In the genomic region with DNA sequence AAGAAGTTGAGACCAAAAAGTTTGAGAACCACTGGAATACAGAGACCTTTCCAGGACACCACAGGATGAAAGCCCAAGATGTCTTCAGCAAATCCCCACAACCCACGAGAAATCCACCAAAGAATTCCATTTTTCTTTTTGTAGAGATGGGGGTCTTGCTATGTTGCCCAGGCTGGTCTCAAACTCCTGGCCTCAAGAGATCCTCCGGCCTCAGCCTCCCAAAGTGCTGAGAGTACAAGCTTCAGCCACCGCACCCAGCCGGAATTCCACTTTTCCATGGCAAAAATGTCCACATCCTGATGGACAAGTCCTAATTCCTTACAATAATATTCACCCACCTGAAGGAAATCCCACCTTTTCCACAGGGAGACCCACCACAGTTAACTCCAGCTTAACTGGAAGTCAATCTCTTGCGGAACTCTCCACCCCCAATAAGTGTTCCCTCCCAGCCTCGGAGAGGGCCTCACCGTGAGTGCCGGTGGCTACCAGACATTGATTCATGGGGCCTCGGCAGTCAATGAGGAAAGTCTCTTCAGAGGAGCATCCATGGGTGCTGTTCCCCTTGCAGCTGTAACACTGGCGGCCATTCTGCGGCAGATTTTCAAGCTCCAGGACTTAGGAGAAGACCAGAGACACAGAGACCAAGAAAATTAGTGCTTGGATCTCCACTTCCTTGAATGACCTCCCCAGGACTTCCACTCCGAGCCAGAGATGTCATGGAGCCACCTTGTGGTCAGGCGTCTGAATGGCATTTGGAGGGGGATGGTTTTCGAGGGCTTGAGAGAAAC, we compare ENCODE assay signal across 8 cellular contexts. TPM values are rescaled to one million over a fixed set of nuclear protein-coding genes. Genes with fewer than 3 reads are reported as not detected.
DNase-seq lines count a peak whose midpoint lies in the region; ATAC-seq, FAIRE-seq and TF ChIP-seq lines count a peak whose summit lies in the region.

No MANE protein-coding gene starts in this region.

- H3K4me3 ChIP-seq in CD4-positive, CD25-positive, alpha-beta regulatory T cell (ENCODE audit: low read depth, low read length) = no peak overlapping the region
- peak overlapping the region; percentile 9 to 52 (median 24) for H3K4me3 ChIP-seq in pancreas

- H3K9me3 ChIP-seq in CD4-positive, CD25-positive, alpha-beta regulatory T cell (ENCODE audit: control insufficient read depth in 2 of 2, low read length in 2 of 2) = no peaks in the 10 kb centered on the region
- H3K9me3 ChIP-seq in pancreas = no peaks in the 10 kb centered on the region

- intact Hi-C loops in pancreas (cut with DNase I) = loop anchor here in 1 of 3 donors (5.0 to 10.0 kb wide), 2 partner anchors 110 to 207 kb away; no protein-coding TSS in a partner anchor

- TF ChIP-seq CTCF in glutamatergic neuron (IDR thresholded peaks at IDR 0.05; ENCODE audit: partially characterized antibody, unreplicated experiment) = peak; percentile 84
- peak; percentile 62 to 71 (median 64) for TF ChIP-seq CTCF in pancreas (IDR thresholded peaks at IDR 0.05)

- no peak for ATAC-seq in CD4-positive, CD25-positive, alpha-beta regulatory T cell (ENCODE audit: low read depth in 2 of 2)
- ATAC-seq in pancreas (peak; percentile 91 to 98 (median 97)), HG03095 (IDR thresholded peaks at IDR 0.05; ENCODE audit: unreplicated experiment) (no peak), GM21360 (IDR thresholded peaks at IDR 0.05; ENCODE audit: unreplicated experiment) (no peak)

- H3K9me3 Mint-ChIP-seq in CD4-positive, CD25-positive, alpha-beta regulatory T cell = peaks cover 0 to 4% (median 0%) of the 10 kb centered on the region in 7 donors
- H3K9me3 Mint-ChIP-seq in activated naive CD4-positive, alpha-beta T cell treated with anti-CD3 and anti-CD28 coated beads, Interleukin-2, amount 10 ng/mL, durations not matched to agents 7 days and 5 days = no peaks in the 10 kb centered on the region
- peaks cover 3% of the 10 kb centered on the region for H3K9me3 Mint-ChIP-seq in glutamatergic neuron (ENCODE audit: unreplicated experiment)

- no peaks in the 10 kb centered on the region for H3K4me1 ChIP-seq in CD4-positive, CD25-positive, alpha-beta regulatory T cell (ENCODE audit: control insufficient read depth, insufficient read depth, low read length, poor library complexity, severe bottlenecking)
- H3K4me1 ChIP-seq in pancreas = peaks cover 0 to 7% (median 6%) of the 10 kb centered on the region in 3 donors

- no peaks in the 10 kb centered on the region for H3K4me1 Mint-ChIP-seq in CD4-positive, CD25-positive, alpha-beta regulatory T cell
- H3K4me1 Mint-ChIP-seq in activated naive CD4-positive, alpha-beta T cell treated with anti-CD3 and anti-CD28 coated beads, Interleukin-2, amount 10 ng/mL, durations not matched to agents 7 days and 5 days = peaks cover 3% of the 10 kb centered on the region
- H3K4me1 Mint-ChIP-seq in glutamatergic neuron (ENCODE audit: low read depth, unreplicated experiment) = no peaks in the 10 kb centered on the region

- H3K27me3 Mint-ChIP-seq in CD4-positive, CD25-positive, alpha-beta regulatory T cell = no peaks in the 10 kb centered on the region
- peaks cover 3% of the 10 kb centered on the region for H3K27me3 Mint-ChIP-seq in activated naive CD4-positive, alpha-beta T cell treated with anti-CD3 and anti-CD28 coated beads, Interleukin-2, amount 10 ng/mL, durations not matched to agents 7 days and 5 days
- peaks cover 4% of the 10 kb centered on the region for H3K27me3 Mint-ChIP-seq in glutamatergic neuron (ENCODE audit: unreplicated experiment)

- DNase-seq in CD4-positive, CD25-positive, alpha-beta regulatory T cell = peak in 2 of 3 donors; percentile 12 to 72
- DNase-seq in H4 (ENCODE audit: low spot score) (peak; percentile 66), NOMO-1 (lab: John Stamatoyannopoulos, UW; ENCODE audit: unreplicated experiment in 2 of 2) (peak; percentile 36 to 39), glutamatergic neuron (peak; percentile 73), pancreas (peak; percentile 56 to 78 (median 70))
- peak; percentile 66 for DNase-seq in activated naive CD4-positive, alpha-beta T cell treated with anti-CD3 and anti-CD28 coated beads, Interleukin-2, amount 10 ng/mL, durations not matched to agents 7 days and 5 days

- FAIRE-seq in pancreas (lab: Jason Lieb, UNC) = no peak

- H3K27ac ChIP-seq in CD4-positive, CD25-positive, alpha-beta regulatory T cell (ENCODE audit: insufficient read depth, low read length, poor library complexity, severe bottlenecking) = no peak overlapping the region
- peak overlapping the region; percentile 6 to 55 (median 34) for H3K27ac ChIP-seq in pancreas

- no peaks in the 10 kb centered on the region for H3K36me3 ChIP-seq in CD4-positive, CD25-positive, alpha-beta regulatory T cell (ENCODE audit: control insufficient read depth, insufficient read depth, low read length)
- H3K36me3 ChIP-seq in pancreas = no peaks in the 10 kb centered on the region

- peak overlapping the region in 1 of 3 donors; percentile 32 for H3K27ac Mint-ChIP-seq in CD4-positive, CD25-positive, alpha-beta regulatory T cell
- H3K27ac Mint-ChIP-seq in activated naive CD4-positive, alpha-beta T cell treated with anti-CD3 and anti-CD28 coated beads, Interleukin-2, amount 10 ng/mL, durations not matched to agents 7 days and 5 days = no peak overlapping the region
- H3K27ac Mint-ChIP-seq in glutamatergic neuron (ENCODE audit: unreplicated experiment) = no peak overlapping the region

- 28 to 34% methylated on average over 14 of the region's 14 CpGs for WGBS in pancreas, 2 donors

- no peaks in the 10 kb centered on the region for H3K27me3 ChIP-seq in CD4-positive, CD25-positive, alpha-beta regulatory T cell (ENCODE audit: control insufficient read depth, insufficient read depth, low read length)
- no peaks in the 10 kb centered on the region for H3K27me3 ChIP-seq in pancreas

- CTCF ChIA-PET in activated naive CD4-positive, alpha-beta T cell treated with anti-CD3 and anti-CD28 coated beads, Interleukin-2, amount 10 ng/mL, durations not matched to agents 7 days and 5 days (lab: Charles Lee) = interaction anchor here (1.4 to 2.0 kb wide), 3 partner anchors 97 to 205 kb away, joined by 3 to 6 read pairs (median 6); no protein-coding TSS in a partner anchor

- H3K4me3 Mint-ChIP-seq in CD4-positive, CD25-positive, alpha-beta regulatory T cell = no peak overlapping the region
- H3K4me3 Mint-ChIP-seq in activated naive CD4-positive, alpha-beta T cell treated with anti-CD3 and anti-CD28 coated beads, Interleukin-2, amount 10 ng/mL, durations not matched to agents 7 days and 5 days = no peak overlapping the region
- no peak overlapping the region for H3K4me3 Mint-ChIP-seq in glutamatergic neuron (ENCODE audit: unreplicated experiment)

- peaks cover 8% of the 10 kb centered on the region for H3K36me3 Mint-ChIP-seq in CD4-positive, CD25-positive, alpha-beta regulatory T cell
- H3K36me3 Mint-ChIP-seq in activated naive CD4-positive, alpha-beta T cell treated with anti-CD3 and anti-CD28 coated beads, Interleukin-2, amount 10 ng/mL, durations not matched to agents 7 days and 5 days = peaks cover 23% of the 10 kb centered on the region
- H3K36me3 Mint-ChIP-seq in glutamatergic neuron (ENCODE audit: unreplicated experiment) = no peaks in the 10 kb centered on the region

RNA-seq across cellular contexts. Expression of a gene that starts 12.3 kb away (rescaled TPM):
- 0.30 TPM for total RNA-seq in CD4-positive, CD25-positive, alpha-beta regulatory T cell
- not detected for polyA plus RNA-seq in CD4-positive, CD25-positive, alpha-beta regulatory T cell
- 2.2 and 5.4 TPM in 2 replicates for total RNA-seq in H4 (2014; rRNA removed; shearing (Covaris generic))
- 52.4 TPM for total RNA-seq in glutamatergic neuron (ENCODE audit: unreplicated experiment)
- total RNA-seq in pancreas = 10 to 100 TPM in 2 of 6 donors, 1 to 10 TPM in 4; 5.9 to 11.3 (median 7.5) TPM
- 10 to 100 TPM in 1 of 2 donors, 1 to 10 TPM in 1; 9.8 to 10.5 TPM for polyA plus RNA-seq in pancreas

RNA-seq across cellular contexts. Expression of a gene that starts 18.0 kb away (rescaled TPM):
- total RNA-seq in CD4-positive, CD25-positive, alpha-beta regulatory T cell = 5.9 TPM
- 1 to 10 TPM in 1 of 4 donors, under 1 TPM in 2, not detected in 1; 0.58 to 2.6 (median 0.59) TPM for polyA plus RNA-seq in CD4-positive, CD25-positive, alpha-beta regulatory T cell
- 41.3 and 53.7 TPM in 2 replicates for total RNA-seq in H4 (2014; rRNA removed; shearing (Covaris generic))
- total RNA-seq in glutamatergic neuron (ENCODE audit: unreplicated experiment) (2.9 TPM), pancreas (10 to 100 TPM in 2 of 6 donors, 1 to 10 TPM in 4; 1.6 to 24.5 (median 3.1) TPM)
- 1 to 10 TPM; 4.4 to 5.1 TPM for polyA plus RNA-seq in pancreas

RNA-seq across cellular contexts. Expression of a gene that starts 32.5 kb away (rescaled TPM):
- 26.6 TPM for total RNA-seq in CD4-positive, CD25-positive, alpha-beta regulatory T cell
- polyA plus RNA-seq in CD4-positive, CD25-positive, alpha-beta regulatory T cell = 10 to 100 TPM; 12.6 to 14.6 (median 13.7) TPM
- 20.4 and 34.2 TPM in 2 replicates for total RNA-seq in H4 (2014; rRNA removed; shearing (Covaris generic))
- 139 TPM for total RNA-seq in glutamatergic neuron (ENCODE audit: unreplicated experiment)
- total RNA-seq in pancreas = 10 to 100 TPM; 12.0 to 23.7 (median 17.4) TPM
- 10 to 100 TPM; 35.9 to 55.0 TPM for polyA plus RNA-seq in pancreas

RNA-seq across cellular contexts. Expression of a gene that starts 40.1 kb away (rescaled TPM):
- total RNA-seq in CD4-positive, CD25-positive, alpha-beta regulatory T cell = 0.64 TPM
- polyA plus RNA-seq in CD4-positive, CD25-positive, alpha-beta regulatory T cell = 1 to 10 TPM in 1 of 4 donors, under 1 TPM in 3; 0.42 to 1.1 (median 0.63) TPM
- not detected in 2 replicates for total RNA-seq in H4 (2014; rRNA removed; shearing (Covaris generic))
- total RNA-seq in glutamatergic neuron (ENCODE audit: unreplicated experiment) (0.51 TPM), pancreas (under 1 TPM in 4 of 6 donors, not detected in 2; 0.06 to 0.28 (median 0.22) TPM)
- 1 to 10 TPM in 1 of 2 donors, under 1 TPM in 1; 0.87 to 1.3 TPM for polyA plus RNA-seq in pancreas

RNA-seq across cellular contexts. Expression of a gene that starts 55.6 kb away (rescaled TPM):
- 8.7 TPM for total RNA-seq in CD4-positive, CD25-positive, alpha-beta regulatory T cell
- polyA plus RNA-seq in CD4-positive, CD25-positive, alpha-beta regulatory T cell = 10 to 100 TPM in 2 of 4 donors, 1 to 10 TPM in 2; 5.5 to 11.0 (median 9.9) TPM
- 12.5 and 17.7 TPM in 2 replicates for total RNA-seq in H4 (2014; rRNA removed; shearing (Covaris generic))
- 15.0 TPM for total RNA-seq in glutamatergic neuron (ENCODE audit: unreplicated experiment)
- 1 to 10 TPM; 5.2 to 8.6 (median 6.2) TPM for total RNA-seq in pancreas
- polyA plus RNA-seq in pancreas = 1 to 10 TPM; 7.5 to 8.4 TPM

Comparison
In these comparisons a context has a peak if more than half of its experiments do, and no peak if none do; other contexts are left out.
1. ATAC-seq: peak in pancreas (4 of 4); none in CD4-positive, CD25-positive, alpha-beta regulatory T cell (0 of 2), HG03095 (single experiment) and GM21360 (single experiment).
2. Peak in every context shown above with its lines, with median percentiles within 50 percentile points of each other: DNase-seq.